ENCODE assay signal across 8 cellular contexts in genomic region chr9:130770679-130771442, GRCh38.
DNase-seq lines count a peak whose midpoint lies in the region; ATAC-seq and TF ChIP-seq lines count a peak whose summit lies in the region.

No MANE protein-coding gene starts in this region.

- no peaks in the 10 kb centered on the region for H3K27me3 Mint-ChIP-seq in activated CD8-positive, alpha-beta T cell treated with anti-CD3 and anti-CD28 coated beads, Interleukin-2, amount 10 ng/mL, durations not matched to agents 7 days and 5 days (ENCODE audit: low read depth)

- DNase-seq in BJ (ENCODE audit: low read depth) (no peak), NCI-H226 (peak; percentile 6), heart left ventricle (no peak), sciatic nerve (ENCODE audit: low spot score) (no peak), MG63 (no peak)
- no peak for DNase-seq in activated CD8-positive, alpha-beta T cell treated with anti-CD3 and anti-CD28 coated beads, Interleukin-2, amount 10 ng/mL, durations not matched to agents 7 days and 5 days
- DNase-seq in activated effector memory CD4-positive, alpha-beta T cell treated with Interleukin-2 at 50 U/mL for 16 hours = no peak

- ATAC-seq in GM18517 (IDR thresholded peaks at IDR 0.05; ENCODE audit: unreplicated experiment) (peak; percentile 45), heart left ventricle (peak; percentile 38 to 77 (median 76)), sciatic nerve (peak; percentile 78)
- peak; percentile 82 for ATAC-seq in activated CD8-positive, alpha-beta T cell treated with anti-CD3 and anti-CD28 coated beads, Interleukin-2, amount 10 ng/mL, durations not matched to agents 7 days and 5 days

- intact Hi-C loops in heart left ventricle (cut with DNase I) (loop anchor here in 9 of 10 donors (1.0 to 10.0 kb wide), 8 partner anchors 89 to 276 kb away; partner anchors contain the start of gene FIBCD1 (in 1 of the 9)), sciatic nerve (cut with DNase I) (loop anchor here (5.0 kb wide), 1 partner anchor 91 kb away; no protein-coding TSS in a partner anchor)

- peaks cover 0 to 8% (median 0%) of the 10 kb centered on the region in 12 donors for H3K9me3 ChIP-seq in heart left ventricle
- peaks cover 12% of the 10 kb centered on the region for H3K9me3 ChIP-seq in MG63

- H3K27ac Mint-ChIP-seq in activated CD8-positive, alpha-beta T cell treated with anti-CD3 and anti-CD28 coated beads, Interleukin-2, amount 10 ng/mL, durations not matched to agents 7 days and 5 days = no peak overlapping the region

- 57 to 65% (median 62%) methylated on average over 2 of the region's 2 CpGs for WGBS in heart left ventricle, 4 donors

- H3K27me3 ChIP-seq in BJ (ENCODE audit: control insufficient read depth, insufficient read depth, low read length) (no peaks in the 10 kb centered on the region), heart left ventricle (no peaks in the 10 kb centered on the region), MG63 (no peaks in the 10 kb centered on the region)

- TF ChIP-seq CTCF in BJ (IDR thresholded peaks at IDR 0.05; ENCODE audit: insufficient read depth, low read depth, low read length) (peak; percentile 62), heart left ventricle (IDR thresholded peaks at IDR 0.05) (peak; percentile 49 to 80 (median 68))

- no peak overlapping the region for H3K4me3 Mint-ChIP-seq in activated CD8-positive, alpha-beta T cell treated with anti-CD3 and anti-CD28 coated beads, Interleukin-2, amount 10 ng/mL, durations not matched to agents 7 days and 5 days

- H3K9me3 Mint-ChIP-seq in activated CD8-positive, alpha-beta T cell treated with anti-CD3 and anti-CD28 coated beads, Interleukin-2, amount 10 ng/mL, durations not matched to agents 7 days and 5 days (ENCODE audit: insufficient read depth) = peaks cover 11% of the 10 kb centered on the region

- POLR2A ChIA-PET in BJ (lab: Charles Lee) = no interaction called here
- POLR2A ChIA-PET in activated CD8-positive, alpha-beta T cell treated with anti-CD3 and anti-CD28 coated beads, Interleukin-2, amount 10 ng/mL, durations not matched to agents 7 days and 5 days (lab: Charles Lee) = no interaction called here

- no peak overlapping the region for H3K27ac ChIP-seq in heart left ventricle

- peak in 1 of 2 donors; percentile 25 for TF ChIP-seq POLR2A in heart left ventricle (IDR thresholded peaks at IDR 0.05)

- peaks cover 4% of the 10 kb centered on the region for H3K36me3 Mint-ChIP-seq in activated CD8-positive, alpha-beta T cell treated with anti-CD3 and anti-CD28 coated beads, Interleukin-2, amount 10 ng/mL, durations not matched to agents 7 days and 5 days (ENCODE audit: low read depth)

- peaks cover 23% of the 10 kb centered on the region for H3K4me1 Mint-ChIP-seq in activated CD8-positive, alpha-beta T cell treated with anti-CD3 and anti-CD28 coated beads, Interleukin-2, amount 10 ng/mL, durations not matched to agents 7 days and 5 days (ENCODE audit: low read depth)

- H3K36me3 ChIP-seq in BJ (ENCODE audit: control insufficient read depth, insufficient read depth, low read length) = no peaks in the 10 kb centered on the region
- no peaks in the 10 kb centered on the region for H3K36me3 ChIP-seq in heart left ventricle
- H3K36me3 ChIP-seq in MG63 = no peaks in the 10 kb centered on the region

- CTCF ChIA-PET in BJ (lab: Yijun Ruan, JAX) = interaction anchor here (0.9 to 6.6 kb wide), 20 partner anchors 8 to 165 kb away, joined by 3 to 103 read pairs (median 4); no protein-coding TSS in a partner anchor
- CTCF ChIA-PET in activated CD8-positive, alpha-beta T cell treated with anti-CD3 and anti-CD28 coated beads, Interleukin-2, amount 10 ng/mL, durations not matched to agents 7 days and 5 days (lab: Charles Lee) = interaction anchor here (0.8 to 7.4 kb wide), 8 partner anchors 14 to 276 kb away, joined by 3 to 59 read pairs (median 4); no protein-coding TSS in a partner anchor

- H3K4me3 ChIP-seq in BJ (ENCODE audit: low read depth, low read length) = no peak overlapping the region
- H3K4me3 ChIP-seq in heart left ventricle = no peak overlapping the region
- no peak overlapping the region for H3K4me3 ChIP-seq in MG63

- H3K4me1 ChIP-seq in heart left ventricle = peaks cover 0 to 36% (median 20%) of the 10 kb centered on the region in 12 donors
